In genomic region chr13:113184568-113185440, GRCh38 we compare ENCODE assay signal across 1 cellular context.
TF ChIP-seq lines count a peak whose summit lies in the region.

No MANE protein-coding gene starts in this region.

TF ChIP-seq in IMR-90, 13 proteins besides CTCF, POLR2A, EP300 and RAD21:
- no peak for TF ChIP-seq MAZ (IDR thresholded peaks at IDR 0.05; ENCODE audit: borderline replicate concordance, low read depth, low read length)
- TF ChIP-seq RFX5 (IDR thresholded peaks at IDR 0.05; ENCODE audit: low read depth, low read length) = no peak
- no peak for TF ChIP-seq CEBPB (IDR thresholded peaks at IDR 0.05; ENCODE audit: low read depth, low read length)
- TF ChIP-seq, protein P1, sequence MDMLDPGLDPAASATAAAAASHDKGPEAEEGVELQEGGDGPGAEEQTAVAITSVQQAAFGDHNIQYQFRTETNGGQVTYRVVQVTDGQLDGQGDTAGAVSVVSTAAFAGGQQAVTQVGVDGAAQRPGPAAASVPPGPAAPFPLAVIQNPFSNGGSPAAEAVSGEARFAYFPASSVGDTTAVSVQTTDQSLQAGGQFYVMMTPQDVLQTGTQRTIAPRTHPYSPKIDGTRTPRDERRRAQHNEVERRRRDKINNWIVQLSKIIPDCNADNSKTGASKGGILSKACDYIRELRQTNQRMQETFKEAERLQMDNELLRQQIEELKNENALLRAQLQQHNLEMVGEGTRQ (IDR thresholded peaks at IDR 0.05; ENCODE audit: low read depth, low read length) = no peak
- no peak for TF ChIP-seq NFE2L2 (IDR thresholded peaks at IDR 0.05; ENCODE audit: low read depth, low read length)
- TF ChIP-seq SMC3 (IDR thresholded peaks at IDR 0.05; ENCODE audit: low read depth, low read length) = no peak
- no peak for TF ChIP-seq RCOR1 (IDR thresholded peaks at IDR 0.05; ENCODE audit: insufficient replicate concordance, low read length)
- TF ChIP-seq, protein P2, sequence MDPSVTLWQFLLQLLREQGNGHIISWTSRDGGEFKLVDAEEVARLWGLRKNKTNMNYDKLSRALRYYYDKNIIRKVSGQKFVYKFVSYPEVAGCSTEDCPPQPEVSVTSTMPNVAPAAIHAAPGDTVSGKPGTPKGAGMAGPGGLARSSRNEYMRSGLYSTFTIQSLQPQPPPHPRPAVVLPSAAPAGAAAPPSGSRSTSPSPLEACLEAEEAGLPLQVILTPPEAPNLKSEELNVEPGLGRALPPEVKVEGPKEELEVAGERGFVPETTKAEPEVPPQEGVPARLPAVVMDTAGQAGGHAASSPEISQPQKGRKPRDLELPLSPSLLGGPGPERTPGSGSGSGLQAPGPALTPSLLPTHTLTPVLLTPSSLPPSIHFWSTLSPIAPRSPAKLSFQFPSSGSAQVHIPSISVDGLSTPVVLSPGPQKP (IDR thresholded peaks at IDR 0.05; ENCODE audit: borderline replicate concordance, low read depth, low read length) = no peak
